ENCODE assay signal across 23 cellular contexts in genomic region chr4:141457653-141458052, GRCh38.
"Had no signal": no experiment of that assay in that cellular context is flagged by ENCODE, and none has a peak within 500 bp of the region (broad histone marks: within the 10 kb centered on the region; RNA-seq: fewer than 3 reads in every experiment).

No MANE protein-coding gene starts in this region.

- H3K4me3 ChIP-seq: coronary artery, dorsolateral prefrontal cortex, esophagus squamous epithelium, gastrocnemius medialis, heart right ventricle, left lung, lower lobe of right lung, mucosa of descending colon had no signal

- ATAC-seq: gastrocnemius medialis; heart right ventricle; left cardiac atrium; left lung; left ventricle myocardium superior; lower lobe of right lung; mucosa of descending colon; naive thymus-derived CD8-positive, alpha-beta T cell had no signal

- H3K27ac ChIP-seq: coronary artery, dorsolateral prefrontal cortex, gastrocnemius medialis, heart right ventricle, left lung, lower lobe of right lung had no signal

- H3K4me1 ChIP-seq: gastrocnemius medialis, left lung, lower lobe of right lung had no signal

- H3K27me3 ChIP-seq: dorsolateral prefrontal cortex, esophagus squamous epithelium, gastrocnemius medialis, heart right ventricle, left lung had no signal

- H3K36me3 ChIP-seq: esophagus squamous epithelium, gastrocnemius medialis, heart right ventricle, left lung, lower lobe of right lung had no signal

- H3K9me3 ChIP-seq: esophagus squamous epithelium, gastrocnemius medialis, heart right ventricle, left lung, lower lobe of right lung, mucosa of descending colon had no signal

- DNase-seq: dermis blood vessel endothelial cell; dorsolateral prefrontal cortex; effector CD4-positive, alpha-beta T cell; effector memory CD4-positive, alpha-beta T cell; erythroblast; esophagus squamous epithelium; foreskin fibroblast; foreskin melanocyte; gastrocnemius medialis; glutamatergic neuron; head of caudate nucleus; heart right ventricle; hippocampal formation; left cardiac atrium; left lung; left ventricle myocardium superior; lower lobe of right lung; mesendoderm; midbrain; mucosa of descending colon; naive B cell; naive thymus-derived CD8-positive, alpha-beta T cell had no signal
